ENCODE assay signal across 32 cellular contexts in the genomic region with DNA sequence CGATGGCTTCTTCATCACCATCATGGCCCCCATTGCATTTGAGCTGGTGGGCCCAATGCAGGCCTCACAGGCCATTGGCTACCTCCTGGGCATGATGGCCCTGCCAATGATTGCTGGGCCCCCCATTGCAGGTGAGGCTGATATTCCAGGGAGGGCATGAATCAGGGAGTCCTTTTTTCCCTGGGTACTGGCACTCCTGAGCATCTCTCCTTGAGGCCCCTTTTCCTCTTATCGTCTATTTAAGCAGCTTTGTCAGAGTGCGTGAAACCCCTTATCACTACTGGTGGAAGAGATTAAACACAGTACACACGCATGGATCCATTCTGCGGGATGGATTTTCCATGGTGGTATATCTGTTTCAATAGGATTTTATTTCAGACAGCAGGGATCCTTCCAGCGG.
"Had no signal": no experiment of that assay in that cellular context is flagged by ENCODE, and none has a peak within 500 bp of the region (broad histone marks: within the 10 kb centered on the region; RNA-seq: fewer than 3 reads in every experiment).

No MANE protein-coding gene starts in this region.

- FAIRE-seq: astrocyte, TTC549 had no signal

- DNase-seq: activated B cell treated with CpG ODN at 0.5 μM for 24 hours; activated CD4-positive, alpha-beta memory T cell treated with anti-CD3 and anti-CD28 coated beads for 36 hours; activated CD4-positive, alpha-beta T cell treated with anti-CD3 and anti-CD28 coated beads for 4 hours; activated CD4-positive, alpha-beta T cell treated with anti-CD3 and anti-CD28 coated beads, Interleukin-2, amount 10 ng/mL, durations not matched to agents 24 days and 14 days; activated CD4-positive, alpha-beta T cell treated with anti-CD3 and anti-CD28 coated beads, Interleukin-2, amount 50 U/mL, for 1 hour; activated CD4-positive, alpha-beta T cell treated with anti-CD3 and anti-CD28 coated beads, Interleukin-2, amount 50 U/mL, for 4 hours; activated CD4-positive, CD25-positive, alpha-beta regulatory T cell treated with anti-CD3 and anti-CD28 coated beads, Interleukin-2, amount 50 U/mL, for 72 hours; activated CD8-positive, alpha-beta memory T cell treated with anti-CD3 and anti-CD28 coated beads, Interleukin-2, amount 50 U/mL, for 4 hours; activated CD8-positive, alpha-beta T cell treated with anti-CD3 and anti-CD28 coated beads, Interleukin-2, amount 10 ng/mL, durations not matched to agents 7 days and 5 days; activated effector memory CD4-positive, alpha-beta T cell treated with Interleukin-2 at 50 U/mL for 16 hours; activated gamma-delta T cell; activated naive CD4-positive, alpha-beta T cell treated with anti-CD3 and anti-CD28 coated beads, Interleukin-2, amount 10 ng/mL, durations not matched to agents 7 days and 5 days; activated naive CD4-positive, alpha-beta T cell treated with Interleukin-2 at 50 U/mL for 16 hours; activated naive CD8-positive, alpha-beta T cell treated with anti-CD3 and anti-CD28 coated beads for 36 hours; activated T-cell treated with anti-CD3 and anti-CD28 coated beads, Interleukin-2, amount 50 U/mL, for 24 hours; adrenal gland; amniotic stem cell; aorta; body of pancreas; brain microvascular endothelial cell; caudate nucleus; cerebellar nuclear complex; T-helper 1 cell; T-helper 2 cell; T-helper 9 cell had no signal

- H3K27me3 Mint-ChIP-seq: activated B cell treated with CpG ODN at 0.5 μM for 24 hours; activated CD4-positive, alpha-beta memory T cell treated with anti-CD3 and anti-CD28 coated beads for 36 hours; activated CD4-positive, alpha-beta T cell treated with anti-CD3 and anti-CD28 coated beads, Interleukin-2, amount 10 ng/mL, durations not matched to agents 24 days and 14 days; activated naive CD4-positive, alpha-beta T cell treated with anti-CD3 and anti-CD28 coated beads, Interleukin-2, amount 10 ng/mL, durations not matched to agents 7 days and 5 days; activated naive CD4-positive, alpha-beta T cell treated with anti-CD3 and anti-CD28 coated beads, Interleukin-2, amount 50 U/mL, for 24 hours; activated naive CD8-positive, alpha-beta T cell treated with anti-CD3 and anti-CD28 coated beads for 36 hours; central memory CD8-positive, alpha-beta T cell had no signal

- ATAC-seq: activated CD8-positive, alpha-beta T cell treated with anti-CD3 and anti-CD28 coated beads, Interleukin-2, amount 10 ng/mL, durations not matched to agents 7 days and 5 days; body of pancreas had no signal

- H3K27ac Mint-ChIP-seq: activated B cell treated with CpG ODN at 0.5 μM for 24 hours; activated CD4-positive, alpha-beta memory T cell treated with anti-CD3 and anti-CD28 coated beads for 36 hours; activated CD4-positive, alpha-beta T cell treated with anti-CD3 and anti-CD28 coated beads, Interleukin-2, amount 10 ng/mL, durations not matched to agents 24 days and 14 days; activated CD8-positive, alpha-beta T cell treated with anti-CD3 and anti-CD28 coated beads, Interleukin-2, amount 10 ng/mL, durations not matched to agents 7 days and 5 days; activated naive CD4-positive, alpha-beta T cell treated with anti-CD3 and anti-CD28 coated beads, Interleukin-2, amount 10 ng/mL, durations not matched to agents 7 days and 5 days; activated naive CD4-positive, alpha-beta T cell treated with anti-CD3 and anti-CD28 coated beads, Interleukin-2, amount 50 U/mL, for 24 hours; activated naive CD8-positive, alpha-beta T cell treated with anti-CD3 and anti-CD28 coated beads for 36 hours; activated T-cell treated with anti-CD3 and anti-CD28 coated beads, Interleukin-2, amount 50 U/mL, for 24 hours; activated T-helper 2 cell treated with anti-CD3 and anti-CD28 coated beads, Interferon-gamma antibody, Interleukin-2, Interleukin-4, amounts not matched to agents 10 μg/mL and 5 μg/mL and 100 μg/mL, durations not matched to agents 14 hours and 24 hours and 36 hours; T-helper 1 cell treated with Interleukin-12 subunit alpha and Interleukin-12 subunit beta and Interleukin-4 antibody, amounts not matched to agents 30 μg/mL and 1 μg/mL, for 36 hours; T-helper 2 cell treated with Interferon-gamma antibody and Interleukin-4, amounts not matched to agents 5 μg/mL and 100 μg/mL, for 36 hours had no signal

- H3K36me3 Mint-ChIP-seq: activated CD4-positive, alpha-beta memory T cell treated with anti-CD3 and anti-CD28 coated beads for 36 hours; activated naive CD4-positive, alpha-beta T cell treated with anti-CD3 and anti-CD28 coated beads, Interleukin-2, amount 10 ng/mL, durations not matched to agents 7 days and 5 days; activated naive CD4-positive, alpha-beta T cell treated with anti-CD3 and anti-CD28 coated beads, Interleukin-2, amount 50 U/mL, for 24 hours; activated naive CD8-positive, alpha-beta T cell treated with anti-CD3 and anti-CD28 coated beads for 36 hours had no signal

- H3K9me3 Mint-ChIP-seq: activated B cell treated with CpG ODN at 0.5 μM for 24 hours; activated CD4-positive, alpha-beta memory T cell treated with anti-CD3 and anti-CD28 coated beads for 36 hours; activated CD4-positive, alpha-beta T cell treated with anti-CD3 and anti-CD28 coated beads, Interleukin-2, amount 10 ng/mL, durations not matched to agents 24 days and 14 days; activated naive CD4-positive, alpha-beta T cell treated with anti-CD3 and anti-CD28 coated beads, Interleukin-2, amount 10 ng/mL, durations not matched to agents 7 days and 5 days; activated naive CD4-positive, alpha-beta T cell treated with anti-CD3 and anti-CD28 coated beads, Interleukin-2, amount 50 U/mL, for 24 hours; activated naive CD8-positive, alpha-beta T cell treated with anti-CD3 and anti-CD28 coated beads for 36 hours; activated T-cell treated with anti-CD3 and anti-CD28 coated beads, Interleukin-2, amount 50 U/mL, for 24 hours; activated T-helper 2 cell treated with anti-CD3 and anti-CD28 coated beads, Interferon-gamma antibody, Interleukin-2, Interleukin-4, amounts not matched to agents 10 μg/mL and 5 μg/mL and 100 μg/mL, durations not matched to agents 14 hours and 24 hours and 36 hours; central memory CD8-positive, alpha-beta T cell; T-helper 1 cell treated with Interleukin-12 subunit alpha and Interleukin-12 subunit beta and Interleukin-4 antibody, amounts not matched to agents 30 μg/mL and 1 μg/mL, for 36 hours; T-helper 2 cell treated with Interferon-gamma antibody and Interleukin-4, amounts not matched to agents 5 μg/mL and 100 μg/mL, for 36 hours had no signal

- H3K4me1 Mint-ChIP-seq: activated naive CD4-positive, alpha-beta T cell treated with anti-CD3 and anti-CD28 coated beads, Interleukin-2, amount 10 ng/mL, durations not matched to agents 7 days and 5 days had no signal

- H3K4me3 Mint-ChIP-seq: activated B cell treated with CpG ODN at 0.5 μM for 24 hours; activated CD4-positive, alpha-beta memory T cell treated with anti-CD3 and anti-CD28 coated beads for 36 hours; activated CD4-positive, alpha-beta T cell treated with anti-CD3 and anti-CD28 coated beads, Interleukin-2, amount 10 ng/mL, durations not matched to agents 24 days and 14 days; activated CD8-positive, alpha-beta T cell treated with anti-CD3 and anti-CD28 coated beads, Interleukin-2, amount 10 ng/mL, durations not matched to agents 7 days and 5 days; activated naive CD4-positive, alpha-beta T cell treated with anti-CD3 and anti-CD28 coated beads, Interleukin-2, amount 10 ng/mL, durations not matched to agents 7 days and 5 days; activated naive CD4-positive, alpha-beta T cell treated with anti-CD3 and anti-CD28 coated beads, Interleukin-2, amount 50 U/mL, for 24 hours; activated naive CD8-positive, alpha-beta T cell treated with anti-CD3 and anti-CD28 coated beads for 36 hours; activated T-cell treated with anti-CD3 and anti-CD28 coated beads, Interleukin-2, amount 50 U/mL, for 24 hours; central memory CD8-positive, alpha-beta T cell; T-helper 1 cell treated with Interleukin-12 subunit alpha and Interleukin-12 subunit beta and Interleukin-4 antibody, amounts not matched to agents 30 μg/mL and 1 μg/mL, for 36 hours; T-helper 2 cell treated with Interferon-gamma antibody and Interleukin-4, amounts not matched to agents 5 μg/mL and 100 μg/mL, for 36 hours had no signal
